Comparison of ENCODE assay signal across 13 cellular contexts in the genomic region with DNA sequence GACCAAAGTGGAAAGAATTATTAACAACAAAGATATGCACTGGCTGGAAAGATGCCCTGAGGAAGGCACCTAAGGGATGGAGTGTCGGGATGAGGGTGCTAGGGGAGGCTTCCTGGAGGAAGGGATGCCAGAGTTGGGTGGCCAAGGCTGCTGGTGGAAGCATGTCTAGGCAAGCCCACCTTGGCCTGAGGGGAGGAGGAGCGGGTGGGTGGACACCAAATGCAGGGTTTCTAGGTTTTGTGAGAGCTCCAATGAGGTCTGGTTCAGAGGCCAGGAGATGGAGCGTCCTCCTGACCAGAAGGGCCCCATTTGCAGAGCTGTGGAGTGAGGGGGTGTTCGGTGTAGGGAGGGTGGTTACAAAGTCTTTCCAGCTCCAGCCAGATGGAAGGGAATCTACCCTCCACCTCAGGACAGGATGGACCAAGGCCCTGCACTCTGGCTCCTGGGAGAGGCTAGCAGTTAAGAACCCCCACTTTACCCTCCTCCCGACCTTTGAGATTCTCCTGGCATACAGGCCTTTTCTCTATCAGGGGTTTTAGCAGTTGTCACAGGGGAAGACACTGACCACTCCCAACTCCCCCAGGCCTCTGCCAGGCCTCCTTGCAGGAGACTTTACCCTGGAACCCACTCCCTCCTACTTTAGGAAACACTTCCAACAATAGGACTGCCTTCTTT. TPM values are rescaled to one million over a fixed set of nuclear protein-coding genes. Genes with fewer than 3 reads are reported as not detected.
DNase-seq lines count a peak whose midpoint lies in the region; ATAC-seq and TF ChIP-seq lines count a peak whose summit lies in the region.
"Had no signal": no experiment of that assay in that cellular context is flagged by ENCODE, and none has a peak within 500 bp of the region (broad histone marks: within the 10 kb centered on the region; RNA-seq: fewer than 3 reads in every experiment).

No MANE protein-coding gene starts in this region.

- CTCF ChIA-PET in T-cell (lab: Charles Lee), result interaction anchor here (0.5 to 0.6 kb wide), 2 partner anchors 59 to 68 kb away, joined by 3 read pairs; no protein-coding TSS in a partner anchor

- H3K4me3 ChIP-seq in heart right ventricle, result no peak overlapping the region
- no peak overlapping the region for H3K4me3 ChIP-seq in thymus (ENCODE audit: low read length)

- H3K27me3 Mint-ChIP-seq in T-cell, result no peaks in the 10 kb centered on the region

- peaks cover 34 to 37% (median 34%) of the 10 kb centered on the region in 3 donors for H3K4me1 Mint-ChIP-seq in T-cell

- TF ChIP-seq CTCF in heart right ventricle (IDR thresholded peaks at IDR 0.05), result no peak

- H3K27ac ChIP-seq in heart right ventricle, result peak overlapping the region in 9 of 10 donors; percentile 21 to 100 (median 94)
- peak overlapping the region; percentile 4 for H3K27ac ChIP-seq in thymus (ENCODE audit: low read depth)

- in situ Hi-C loops in G401 (cut with HindIII; ENCODE audit: low sequenced_read_pairs), result no loop called here

- H3K4me3 Mint-ChIP-seq in T-cell, result no peak overlapping the region

- ATAC-seq in heart right ventricle (no peak), Right ventricle myocardium inferior (no peak), T-cell (replicated peaks in 1 of 4) (no peak)
- ATAC-seq: WTC11 had no signal

- peaks cover 0 to 39% (median 30%) of the 10 kb centered on the region in 9 donors for H3K4me1 ChIP-seq in heart right ventricle
- H3K4me1 ChIP-seq in thymus (ENCODE audit: control insufficient read depth, insufficient read depth, low read length), result peaks cover 11% of the 10 kb centered on the region

- H3K36me3 ChIP-seq in heart right ventricle (peaks cover 0 to 15% (median 10%) of the 10 kb centered on the region in 9 donors), thymus (ENCODE audit: control insufficient read depth, insufficient read depth) (peaks cover 21% of the 10 kb centered on the region)

- H3K27me3 ChIP-seq in heart right ventricle (no peaks in the 10 kb centered on the region), thymus (ENCODE audit: control insufficient read depth, insufficient read depth) (no peaks in the 10 kb centered on the region)

- H3K27ac Mint-ChIP-seq in T-cell, result peak overlapping the region; percentile 13 to 68

- no peaks in the 10 kb centered on the region for H3K9me3 Mint-ChIP-seq in T-cell
- H3K9me3 Mint-ChIP-seq: WTC11 had no signal

- intact Hi-C loops in heart right ventricle (cut with DNase I), result loop anchor here in 5 of 10 donors (5.0 kb wide), 4 partner anchors 47 to 67 kb away; a partner anchor contains a TSS
- intact Hi-C loops in Right ventricle myocardium inferior (cut with DNase I), result loop anchor here (5.0 kb wide), 1 partner anchor 138 kb away; no protein-coding TSS in a partner anchor

- H3K36me3 Mint-ChIP-seq in T-cell, result peaks cover 8% of the 10 kb centered on the region

- no peaks in the 10 kb centered on the region for H3K9me3 ChIP-seq in heart right ventricle
- H3K9me3 ChIP-seq in thymus (ENCODE audit: control insufficient read depth), result peaks cover 1% of the 10 kb centered on the region

- WGBS in heart right ventricle, 2 donors, result 83 to 90% methylated on average over 5 of the region's 5 CpGs
- 96% methylated on average over 5 of the region's 5 CpGs for WGBS in thymus

- POLR2A ChIA-PET in T-cell (lab: Charles Lee), result no interaction called here

- DNase-seq in heart right ventricle (no peak), Right ventricle myocardium inferior (ENCODE audit: missing footprints) (no peak), T-cell (no peak), islet precursor cell (peak; percentile 56), G401 (ENCODE audit: low spot score) (no peak), NCI-H1092 treated with DMSO at 0.1 percent for 48 hours (lab: John Stamatoyannopoulos, UW) (no peak), hypothalamus (lab: John Stamatoyannopoulos, UW) (no peak)
- DNase-seq: activated effector memory CD4-positive, alpha-beta T cell treated with anti-CD3 and anti-CD28 coated beads, Interleukin-2, amount 50 U/mL, for 16 hours; AML-193; NCI-H1092; NCI-H526 treated with DMSO at 0.1 percent for 48 hours had no signal

RNA-seq across cellular contexts. Expression of a gene that starts 3.0 kb away (rescaled TPM):
- total RNA-seq in heart right ventricle (100 to 1,000 TPM in 1 of 10 donors, 10 to 100 TPM in 9; 13.6 to 102 (median 30.2) TPM), Right ventricle myocardium inferior (71.4 TPM), T-cell (100 to 1,000 TPM in 2 of 5 donors, 10 to 100 TPM in 3; 39.9 to 326 (median 52.1) TPM)
- polyA plus RNA-seq in heart right ventricle (100 to 1,000 TPM in 1 of 2 donors, 10 to 100 TPM in 1; 64.7 to 135 TPM), thymus (628 TPM)
- 192 and 262 TPM in 2 replicates for total RNA-seq in G401 (2014; rRNA removed; shearing (Covaris generic))

RNA-seq across cellular contexts. Expression of a gene that starts 54.7 kb away (rescaled TPM):
- 10 to 100 TPM; 25.2 to 40.5 (median 33.0) TPM for total RNA-seq in heart right ventricle
- 10 to 100 TPM in 1 of 2 donors, 1 to 10 TPM in 1; 8.4 to 35.8 TPM for polyA plus RNA-seq in heart right ventricle
- total RNA-seq in Right ventricle myocardium inferior, result 35.4 TPM
- total RNA-seq in T-cell, result 10 to 100 TPM; 15.7 to 24.1 (median 21.7) TPM
- 29.7 TPM for polyA plus RNA-seq in thymus
- 14.1 and 19.6 TPM in 2 replicates for total RNA-seq in G401 (2014; rRNA removed; shearing (Covaris generic))

RNA-seq across cellular contexts. Expression of a gene that starts 54.9 kb away (rescaled TPM):
- total RNA-seq in heart right ventricle, result 100 to 1,000 TPM; 181 to 246 (median 221) TPM
- polyA plus RNA-seq in heart right ventricle, result 100 to 1,000 TPM; 129 to 149 TPM
- total RNA-seq in Right ventricle myocardium inferior, result 239 TPM
- 100 to 1,000 TPM in 3 of 5 donors, 10 to 100 TPM in 2; 97.9 to 119 (median 106) TPM for total RNA-seq in T-cell
- polyA plus RNA-seq in thymus, result 349 TPM
- total RNA-seq in G401 (2014; rRNA removed; shearing (Covaris generic)), result 105 and 108 TPM in 2 replicates
